7 cellular contexts compared by ENCODE assay signal in genomic region chr9:114382951-114383865, GRCh38. TPM values are rescaled to one million over a fixed set of nuclear protein-coding genes. Genes with fewer than 3 reads are reported as not detected.
A peak's percentile ranks its signal among the peaks of the same experiment; 100 is the strongest.
DNase-seq lines count a peak whose midpoint lies in the region; ATAC-seq and FAIRE-seq lines count a peak whose summit lies in the region.

No MANE protein-coding gene starts in this region.

- peak; percentile 43 for DNase-seq in astrocyte of the hippocampus (ENCODE audit: low read depth, low spot score)
- peak; percentile 76 for DNase-seq in medulla oblongata (ENCODE audit: extremely low spot score)
- DNase-seq in stimulated activated CD8-positive, alpha-beta memory T cell treated with anti-CD3 and anti-CD28 coated beads, Interleukin-4, amount 100 ng/mL, for 24 hours (ENCODE audit: low read depth): peak; percentile 64
- DNase-seq in NCI-H187 treated with DMSO at 0.1 percent for 48 hours (lab: John Stamatoyannopoulos, UW): no peak
- DNase-seq in frontal cortex (ENCODE audit: low spot score in 2 of 2): no peak

- no peak for FAIRE-seq in frontal cortex (lab: Jason Lieb, UNC)

- ATAC-seq in GM21529 (IDR thresholded peaks at IDR 0.05; ENCODE audit: unreplicated experiment): peak; percentile 19

- peaks cover 54% of the 10 kb centered on the region for H3K4me1 Mint-ChIP-seq in T-helper 1 cell treated with Interleukin-12 subunit alpha and Interleukin-12 subunit beta and Interleukin-4 antibody, amounts not matched to agents 30 μg/mL and 1 μg/mL, for 36 hours (ENCODE audit: low read depth)

- H3K9me3 Mint-ChIP-seq in T-helper 1 cell treated with Interleukin-12 subunit alpha and Interleukin-12 subunit beta and Interleukin-4 antibody, amounts not matched to agents 30 μg/mL and 1 μg/mL, for 36 hours: no peaks in the 10 kb centered on the region

- H3K36me3 Mint-ChIP-seq in T-helper 1 cell treated with Interleukin-12 subunit alpha and Interleukin-12 subunit beta and Interleukin-4 antibody, amounts not matched to agents 30 μg/mL and 1 μg/mL, for 36 hours (ENCODE audit: low read depth): peaks cover 81% of the 10 kb centered on the region

- peak overlapping the region; percentile 96 for H3K4me3 Mint-ChIP-seq in T-helper 1 cell treated with Interleukin-12 subunit alpha and Interleukin-12 subunit beta and Interleukin-4 antibody, amounts not matched to agents 30 μg/mL and 1 μg/mL, for 36 hours

- H3K27ac Mint-ChIP-seq in T-helper 1 cell treated with Interleukin-12 subunit alpha and Interleukin-12 subunit beta and Interleukin-4 antibody, amounts not matched to agents 30 μg/mL and 1 μg/mL, for 36 hours: peak overlapping the region; percentile 93

- no peaks in the 10 kb centered on the region for H3K27me3 Mint-ChIP-seq in T-helper 1 cell treated with Interleukin-12 subunit alpha and Interleukin-12 subunit beta and Interleukin-4 antibody, amounts not matched to agents 30 μg/mL and 1 μg/mL, for 36 hours (ENCODE audit: low read depth)

RNA-seq across cellular contexts. Expression of gene AKNA, which starts 4.6 kb away (rescaled TPM):
- total RNA-seq in frontal cortex: 3.3 TPM

RNA-seq across cellular contexts. Expression of gene ORM2, which starts 53.5 kb away (rescaled TPM):
- not detected for total RNA-seq in frontal cortex

Comparison
In these comparisons a context has a peak if more than half of its experiments do, and no peak if none do; other contexts are left out.
1. DNase-seq: peak in astrocyte of the hippocampus (single experiment), medulla oblongata (single experiment) and stimulated activated CD8-positive, alpha-beta memory T cell treated with anti-CD3 and anti-CD28 coated beads, Interleukin-4, amount 100 ng/mL, for 24 hours (single experiment); none in NCI-H187 treated with DMSO at 0.1 percent for 48 hours (single experiment) and frontal cortex (0 of 2).